Comparison of ENCODE assay signal across 32 cellular contexts in the genomic region with DNA sequence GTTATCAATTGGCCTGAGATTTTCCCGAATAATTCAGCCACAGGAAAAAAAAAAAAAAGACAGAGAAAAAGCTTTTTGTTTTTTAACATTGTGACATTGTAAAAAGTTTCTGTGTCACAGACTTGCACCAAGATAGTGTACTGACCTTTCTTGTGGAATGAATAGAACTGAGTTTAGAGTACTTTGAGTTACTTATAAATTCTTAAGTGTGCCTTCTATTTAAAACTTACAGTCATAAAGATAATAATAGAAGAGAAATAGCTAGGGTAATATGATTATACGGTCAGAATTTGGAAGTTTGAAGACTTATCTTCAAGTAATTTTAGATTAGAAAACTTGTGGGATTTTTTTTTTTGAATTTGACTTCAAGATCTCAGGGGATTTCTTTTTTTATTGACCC.
"Had no signal": no experiment of that assay in that cellular context is flagged by ENCODE, and none has a peak within 500 bp of the region (broad histone marks: within the 10 kb centered on the region; RNA-seq: fewer than 3 reads in every experiment).

No MANE protein-coding gene starts in this region.

- H3K27me3 ChIP-seq: body of pancreas, breast epithelium, MG63 had no signal

- DNase-seq: activated CD4-positive, alpha-beta T cell treated with anti-CD3 and anti-CD28 coated beads for 1 hour; activated CD4-positive, alpha-beta T cell treated with anti-CD3 and anti-CD28 coated beads for 48 hours; activated CD4-positive, CD25-positive, alpha-beta regulatory T cell; activated CD8-positive, alpha-beta T cell treated with anti-CD3 and anti-CD28 coated beads for 36 hours; activated effector memory CD4-positive, alpha-beta T cell treated with anti-CD3 and anti-CD28 coated beads, Interleukin-2, amount 50 U/mL, for 16 hours; activated naive CD4-positive, alpha-beta T cell; activated naive CD4-positive, alpha-beta T cell treated with anti-CD3 and anti-CD28 coated beads, Interleukin-2, amount 50 U/mL, for 16 hours; activated naive CD8-positive, alpha-beta T cell treated with anti-CD3 and anti-CD28 coated beads for 36 hours; activated T-cell treated with anti-CD3 and anti-CD28 coated beads, Interleukin-2, amount 50 U/mL, for 1 hour; activated T-cell treated with anti-CD3 and anti-CD28 coated beads, Interleukin-2, amount 50 U/mL, for 72 hours; amygdala; body of pancreas; Kasumi-1; KG1; MG63; NCI-H1048; NCI-H1105 treated with DMSO at 0.1 percent for 48 hours; NCI-H1436; NCI-H1694; NCI-H1930; NCI-H2081 treated with DMSO at 0.1 percent for 48 hours; NCI-H345; NCI-H524 treated with DMSO at 0.1 percent for 48 hours; NK-92 treated with Interleukin-12 subunit alpha and Interleukin-12 subunit beta, amount 100 ng/mL, for 24 hours; PC-9; T1000; WERI-Rb-1 had no signal

- H3K4me1 ChIP-seq: breast epithelium had no signal

- H3K9me3 ChIP-seq: body of pancreas, breast epithelium, MG63 had no signal

- H3K36me3 ChIP-seq: breast epithelium, MG63, WERI-Rb-1 had no signal

- H3K27ac ChIP-seq: body of pancreas, breast epithelium, PC-9, RWPE1, SK-N-MC, WERI-Rb-1 had no signal

- H3K4me3 ChIP-seq: body of pancreas, MG63, PC-9, SK-N-MC had no signal

- ATAC-seq: activated CD8-positive, alpha-beta T cell treated with anti-CD3 and anti-CD28 coated beads for 36 hours; activated T-cell treated with anti-CD3 and anti-CD28 coated beads, Interleukin-2, amount 50 U/mL, for 72 hours; activated T-helper 17 cell treated with anti-CD3 and anti-CD28 coated beads, Interleukin-2, amount 50 U/mL, for 72 hours; body of pancreas; Right ventricle myocardium inferior had no signal
